8 cellular contexts compared by ENCODE assay signal in the genomic region with DNA sequence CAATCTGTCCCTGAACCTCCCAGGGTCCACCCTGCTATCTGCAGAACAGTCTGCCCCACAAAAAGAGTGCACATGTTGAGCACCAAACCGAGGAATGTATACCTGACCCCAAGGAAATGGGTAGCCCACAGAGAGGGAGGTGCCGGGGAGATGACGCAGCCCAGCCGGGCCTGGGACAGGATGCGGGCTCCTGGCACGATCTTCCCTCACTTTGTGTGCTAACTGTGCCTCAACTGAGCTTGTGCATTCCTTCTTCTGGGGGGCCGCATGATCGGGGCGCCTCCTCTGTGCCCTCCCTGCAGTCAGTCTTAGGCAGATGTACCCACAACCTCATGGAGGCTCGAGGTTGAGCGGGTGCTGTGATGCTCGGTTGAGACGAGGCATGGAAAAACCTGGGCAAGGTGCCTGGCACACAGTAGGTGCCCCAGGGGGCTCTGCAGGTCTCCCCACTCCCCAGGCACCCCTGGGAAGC. TPM values are rescaled to one million over a fixed set of nuclear protein-coding genes. Genes with fewer than 3 reads are reported as not detected.
A peak's percentile ranks its signal among the peaks of the same experiment; 100 is the strongest.
DNase-seq lines count a peak whose midpoint lies in the region; TF ChIP-seq lines count a peak whose summit lies in the region.

No MANE protein-coding gene starts in this region.

- H3K9me3 Mint-ChIP-seq in progenitor cell of endocrine pancreas (ENCODE audit: low read depth), result no peaks in the 10 kb centered on the region

- H3K27me3 Mint-ChIP-seq in progenitor cell of endocrine pancreas, result peaks cover 16% of the 10 kb centered on the region

- TF ChIP-seq CTCF in GM12865 (IDR thresholded peaks at IDR 0.05; ENCODE audit: insufficient read depth, low read depth, low read length, missing control alignments) (no peak), progenitor cell of endocrine pancreas (IDR thresholded peaks at IDR 0.05; ENCODE audit: unreplicated experiment) (no peak)

- H3K36me3 Mint-ChIP-seq in progenitor cell of endocrine pancreas (ENCODE audit: insufficient read depth), result no peaks in the 10 kb centered on the region

- no peaks in the 10 kb centered on the region for H3K36me3 ChIP-seq in duodenal mucosa (ENCODE audit: control insufficient read depth in 1 of 2, insufficient read depth in 2 of 2, low read length in 2 of 2)

- H3K4me3 Mint-ChIP-seq in progenitor cell of endocrine pancreas (ENCODE audit: low read depth), result peak overlapping the region; percentile 35

- H3K4me1 Mint-ChIP-seq in progenitor cell of endocrine pancreas (ENCODE audit: low read depth), result peaks cover 3% of the 10 kb centered on the region

- H3K27me3 ChIP-seq in duodenal mucosa (ENCODE audit: control insufficient read depth in 1 of 2, insufficient read depth in 2 of 2, low read length in 2 of 2), result peaks cover 0 to 2% of the 10 kb centered on the region in 2 donors

- no peaks in the 10 kb centered on the region for H3K9me3 ChIP-seq in duodenal mucosa (ENCODE audit: control insufficient read depth in 1 of 2, low read length in 2 of 2)

- no peak overlapping the region for H3K4me3 ChIP-seq in GM12865 (ENCODE audit: low read depth, low read length)
- H3K4me3 ChIP-seq in duodenal mucosa (ENCODE audit: low read depth in 1 of 2, low read length in 2 of 2), result peak overlapping the region; percentile 50 to 86

- peaks cover 39 to 59% of the 10 kb centered on the region in 2 donors for H3K4me1 ChIP-seq in duodenal mucosa (ENCODE audit: control insufficient read depth in 1 of 2, insufficient read depth in 2 of 2, low read length in 2 of 2)

- DNase-seq in GM12865 (ENCODE audit: low read depth) (peak; percentile 33), RPMI7951 (ENCODE audit: low read depth) (peak; percentile 61), progenitor cell of endocrine pancreas (ENCODE audit: low spot score, unreplicated experiment) (no peak), NAMALWA (ENCODE audit: low spot score) (no peak), NCI-H82 (lab: John Stamatoyannopoulos, UW) (no peak), HT-29 (ENCODE audit: low spot score) (no peak), GDM1 (lab: John Stamatoyannopoulos, UW) (no peak)

- H3K9ac ChIP-seq in duodenal mucosa (ENCODE audit: low read depth in 1 of 2, low read length in 2 of 2), result peak overlapping the region in 1 of 2 donors; percentile 2

- H3K27ac Mint-ChIP-seq in progenitor cell of endocrine pancreas, result no peak overlapping the region

- H3K27ac ChIP-seq in duodenal mucosa (ENCODE audit: low read depth, low read length), result no peak overlapping the region

RNA-seq across cellular contexts. Expression of a gene that starts 2.4 kb away (rescaled TPM):
- 10.9 and 17.1 TPM in 2 replicates for total RNA-seq in RPMI7951 (2014; rRNA removed; shearing (Covaris generic))
- 10.6 and 11.5 TPM in 2 replicates for total RNA-seq in progenitor cell of endocrine pancreas
- total RNA-seq in HT-29 (2014; rRNA removed; shearing (Covaris generic)), result 23.7 and 25.2 TPM in 2 replicates

RNA-seq across cellular contexts. Expression of a gene that starts 6.7 kb away (rescaled TPM):
- total RNA-seq in RPMI7951 (2014; rRNA removed; shearing (Covaris generic)), result 0.24 TPM in 1 of 2 replicates, not detected in the other
- total RNA-seq in progenitor cell of endocrine pancreas, result 0.31 and 1.2 TPM in 2 replicates
- total RNA-seq in HT-29 (2014; rRNA removed; shearing (Covaris generic)), result 0.99 and 2.1 TPM in 2 replicates

RNA-seq across cellular contexts. Expression of a gene that starts 40.8 kb away (rescaled TPM):
- total RNA-seq in RPMI7951 (2014; rRNA removed; shearing (Covaris generic)), result 127 and 233 TPM in 2 replicates
- total RNA-seq in progenitor cell of endocrine pancreas, result 442 and 443 TPM in 2 replicates
- total RNA-seq in HT-29 (2014; rRNA removed; shearing (Covaris generic)), result 372 TPM in 2 replicates

RNA-seq across cellular contexts. Expression of a gene that starts 41.0 kb away (rescaled TPM):
- 10.5 and 12.3 TPM in 2 replicates for total RNA-seq in RPMI7951 (2014; rRNA removed; shearing (Covaris generic))
- 65.1 and 66.4 TPM in 2 replicates for total RNA-seq in progenitor cell of endocrine pancreas
- 60.8 and 72.4 TPM in 2 replicates for total RNA-seq in HT-29 (2014; rRNA removed; shearing (Covaris generic))

Comparison
In these comparisons a context has a peak if more than half of its experiments do, and no peak if none do; other contexts are left out.
1. DNase-seq: peak in GM12865 (single experiment) and RPMI7951 (single experiment); none in progenitor cell of endocrine pancreas (single experiment), NAMALWA (single experiment), NCI-H82 (single experiment), HT-29 (single experiment) and GDM1 (single experiment).